ENCODE assay signal across 37 cellular contexts in the genomic region with DNA sequence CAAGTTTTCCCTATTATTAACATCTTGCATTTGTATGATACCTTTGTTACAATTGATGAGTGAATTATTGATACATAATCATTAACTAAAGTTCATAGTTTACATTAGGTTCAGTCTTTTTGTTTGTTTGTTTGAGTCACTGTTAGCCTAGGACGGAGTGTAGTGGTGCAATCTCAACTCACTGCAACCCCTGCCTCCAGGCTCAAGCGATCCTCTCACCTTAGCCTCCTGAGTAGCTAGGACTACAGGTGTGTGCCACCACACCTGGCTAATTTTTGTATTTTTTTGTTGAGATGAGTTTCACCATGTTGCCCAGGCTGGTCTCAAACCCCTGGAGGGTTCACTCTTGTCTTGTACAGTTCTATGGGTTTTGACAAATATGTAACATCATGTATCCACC.
"Had no signal": no experiment of that assay in that cellular context is flagged by ENCODE, and none has a peak within 500 bp of the region (broad histone marks: within the 10 kb centered on the region; RNA-seq: fewer than 3 reads in every experiment).

No MANE protein-coding gene starts in this region.

- H3K4me3 ChIP-seq: MG63 had no signal

- H3K27me3 ChIP-seq: MG63 had no signal

- H3K36me3 ChIP-seq: MG63 had no signal

- DNase-seq: Karpas-422, Kasumi-1, MG63, MM.1S, MV-4-11, NCI-H1048, NCI-H1092, NCI-H1092 treated with DMSO at 0.1 percent for 48 hours, NCI-H1105, NCI-H1105 treated with DMSO at 0.1 percent for 48 hours, NCI-H1417, NCI-H1417 treated with DMSO at 0.1 percent for 48 hours, NCI-H1436, NCI-H1436 treated with DMSO at 0.1 percent for 48 hours, NCI-H146, NCI-H1694, NCI-H1694 treated with DMSO at 0.1 percent for 48 hours, NCI-H187, NCI-H187 treated with DMSO at 0.1 percent for 48 hours, NCI-H1930, NCI-H2029, NCI-H2029 treated with DMSO at 0.1 percent for 48 hours, NCI-H2081, NCI-H2081 treated with DMSO at 0.1 percent for 48 hours, NCI-H2107, NCI-H2171, NCI-H2171 treated with DMSO at 0.1 percent for 48 hours, NCI-H2227 treated with DMSO at 0.1 percent for 48 hours, NCI-H226, NCI-H345, NCI-H446, NCI-H446 treated with DMSO at 0.1 percent for 48 hours, NCI-H510A, NCI-H510A treated with DMSO at 0.1 percent for 48 hours, NCI-H524, NCI-H524 treated with DMSO at 0.1 percent for 48 hours, NCI-H526 had no signal

- H3K9me3 ChIP-seq: MG63 had no signal
